8 cellular contexts compared by ENCODE assay signal in the genomic region with DNA sequence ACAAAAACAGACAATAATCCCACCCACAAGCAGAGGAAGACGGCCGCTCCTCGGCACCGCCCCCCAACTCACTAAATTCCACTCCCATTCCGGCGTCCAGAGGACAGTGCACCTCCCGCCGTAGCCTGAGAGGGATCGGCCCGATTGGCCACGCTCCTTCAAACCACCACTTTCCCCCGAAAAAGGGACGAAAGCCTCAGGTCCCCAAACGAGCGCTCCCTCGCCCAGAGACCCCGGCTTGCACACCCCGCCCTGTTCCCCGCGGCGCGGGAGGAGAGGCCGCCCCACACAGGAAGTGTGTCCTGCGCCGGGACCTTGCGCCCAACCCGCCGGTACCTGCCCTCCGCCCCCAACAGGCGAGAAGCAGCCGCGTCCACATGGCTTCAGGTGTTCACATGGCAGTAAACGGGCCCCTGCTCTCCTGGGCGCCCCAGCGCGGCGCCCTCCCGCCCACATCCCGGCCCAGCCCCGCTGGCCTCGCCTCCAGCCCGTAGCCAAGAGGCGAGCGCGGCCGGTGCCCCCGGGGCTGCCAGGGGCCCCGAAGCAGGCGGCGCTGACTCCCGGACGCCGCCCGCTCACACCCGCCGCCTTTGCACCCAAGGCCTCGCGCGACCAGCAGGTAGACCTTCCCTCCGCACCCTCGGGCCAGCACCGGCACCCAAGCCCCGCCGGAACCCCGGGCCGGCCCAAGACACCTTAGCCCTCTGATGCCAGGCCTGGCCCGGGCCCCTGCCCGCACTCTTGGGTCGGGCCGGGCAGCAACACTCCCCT. TPM values are rescaled to one million over a fixed set of nuclear protein-coding genes. Genes with fewer than 3 reads are reported as not detected.
DNase-seq lines count a peak whose midpoint lies in the region; ATAC-seq and TF ChIP-seq lines count a peak whose summit lies in the region.

No MANE protein-coding gene starts in this region.

- peak overlapping the region; percentile 90 for H3K18ac ChIP-seq in neuronal stem cell (ENCODE audit: low read length)

- DNase-seq in BE2C (peak; percentile 49), OCI-LY7 (ENCODE audit: low spot score) (peak; percentile 82), activated T-helper 1 cell treated with Interleukin-2 at 50 U/mL for 16 hours (ENCODE audit: low read depth) (peak; percentile 66), fibroblast of pulmonary artery (ENCODE audit: low read depth) (peak; percentile 14), neuronal stem cell (ENCODE audit: low spot score) (no peak)

- no TSS peak for BruUV-seq in OCI-LY7 (replicated peaks; lab: Mats Ljungman, UMichigan)

- peak overlapping the region; percentile 72 for H2AK5ac ChIP-seq in neuronal stem cell (ENCODE audit: low read depth, low read length)

- no peak overlapping the region for H2BK120ac ChIP-seq in neuronal stem cell (ENCODE audit: low read depth, low read length)

- H3K27ac ChIP-seq in OCI-LY7 (ENCODE audit: low read depth, low read length, poor library complexity, severe bottlenecking): peak overlapping the region; percentile 76
- H3K27ac ChIP-seq in neuronal stem cell (replicated peaks; ENCODE audit: low read length): peak overlapping the region; percentile 80
- peak overlapping the region; percentile 92 for H3K27ac ChIP-seq in thymus (ENCODE audit: low read depth)

- WGBS in neuronal stem cell (ENCODE audit: extremely low coverage in 2 of 2, insufficient read length in 2 of 2, insufficient replicate concordance in 1 of 2), 2 donors: no CpG with 5 or more reads among the region's 70 CpGs
- WGBS in thymus: under 1% methylated on average over 70 of the region's 70 CpGs

- no peak overlapping the region for H2BK5ac ChIP-seq in neuronal stem cell (ENCODE audit: low read length)

- CTCF ChIA-PET in OCI-LY7 (lab: Charles Lee; ENCODE audit: unreplicated experiment): no interaction called here

- peak overlapping the region; percentile 16 for H2BK15ac ChIP-seq in neuronal stem cell (ENCODE audit: low read length)

- peak overlapping the region; percentile 14 for H3K14ac ChIP-seq in neuronal stem cell (ENCODE audit: low read length)

- H3K79me2 ChIP-seq in OCI-LY7 (ENCODE audit: insufficient read depth, low read depth, low read length): peaks cover 55% of the 10 kb centered on the region

- H4K8ac ChIP-seq in neuronal stem cell (ENCODE audit: low read depth, low read length): no peak overlapping the region

- H3K4me2 ChIP-seq in OCI-LY7 (ENCODE audit: low read length) (peak overlapping the region; percentile 96), neuronal stem cell (ENCODE audit: insufficient read depth, low read length, poor library complexity, severe bottlenecking) (peak overlapping the region; percentile 93)

- H3K9me2 ChIP-seq in OCI-LY7 (ENCODE audit: insufficient read depth, low read length): no peaks in the 10 kb centered on the region

- peaks cover 3% of the 10 kb centered on the region; the same call in 1 of the 2 replicates for H3K36me3 ChIP-seq in BE2C
- H3K36me3 ChIP-seq in OCI-LY7 (ENCODE audit: insufficient read depth, low read length): peaks cover 11% of the 10 kb centered on the region; the same call in 1 of the 2 replicates
- H3K36me3 ChIP-seq in neuronal stem cell (replicated peaks in 1 of 2; ENCODE audit: control insufficient read depth in 2 of 2, insufficient read depth in 2 of 2, low read length in 2 of 2): no peaks in the 10 kb centered on the region
- no peaks in the 10 kb centered on the region for H3K36me3 ChIP-seq in thymus (ENCODE audit: control insufficient read depth, insufficient read depth)

- peak; percentile 34 for ATAC-seq in GM19025 (IDR thresholded peaks at IDR 0.05; ENCODE audit: low read depth, unreplicated experiment)
- peak; percentile 59 for ATAC-seq in HG03175 (IDR thresholded peaks at IDR 0.05; ENCODE audit: unreplicated experiment)

- TF ChIP-seq CTCF in BE2C (IDR thresholded peaks at IDR 0.05; ENCODE audit: low read depth, low read length) (no peak), OCI-LY7 (conservative IDR thresholded peaks at IDR 0.05; ENCODE audit: low read length) (peak; percentile 45), fibroblast of pulmonary artery (IDR thresholded peaks at IDR 0.05; ENCODE audit: low read length, missing control alignments) (no peak)

- H3K4me1 ChIP-seq in BE2C (peaks cover 13% of the 10 kb centered on the region), OCI-LY7 (ENCODE audit: insufficient read depth, low read length, poor library complexity, severe bottlenecking) (peaks cover 23% of the 10 kb centered on the region), neuronal stem cell (ENCODE audit: control insufficient read depth in 2 of 2, insufficient read depth in 1 of 2, low read depth in 1 of 2, low read length in 2 of 2) (peaks cover 20% of the 10 kb centered on the region in 2 donors), thymus (ENCODE audit: control insufficient read depth, insufficient read depth, low read length) (peaks cover 15% of the 10 kb centered on the region)

- H3K27me3 ChIP-seq in BE2C (no peaks in the 10 kb centered on the region), neuronal stem cell (ENCODE audit: control insufficient read depth in 3 of 3, insufficient read depth in 3 of 3, low read depth in 1 of 3, low read length in 3 of 3) (no peaks in the 10 kb centered on the region), thymus (ENCODE audit: control insufficient read depth, insufficient read depth) (no peaks in the 10 kb centered on the region)

- H3K79me1 ChIP-seq in neuronal stem cell (ENCODE audit: low read depth, low read length): peaks cover 7% of the 10 kb centered on the region

- peak overlapping the region; percentile 87 for H3K9ac ChIP-seq in neuronal stem cell (ENCODE audit: low read depth, low read length, poor library complexity)

- POLR2A ChIA-PET in OCI-LY7 (lab: Charles Lee): no interaction called here

- no peak overlapping the region for H3K4ac ChIP-seq in neuronal stem cell (ENCODE audit: low read length)

- H2BK12ac ChIP-seq in neuronal stem cell (ENCODE audit: low read length): no peak overlapping the region

- peaks cover 29% of the 10 kb centered on the region for H4K20me1 ChIP-seq in OCI-LY7 (ENCODE audit: insufficient read depth, low read length)

- H4K91ac ChIP-seq in neuronal stem cell (ENCODE audit: low read depth, low read length, poor library complexity): peak overlapping the region; percentile 16

- H2AFZ ChIP-seq in OCI-LY7 (ENCODE audit: low read length): peak overlapping the region; percentile 4; the same call in 1 of the 2 replicates
- H2AFZ ChIP-seq in neuronal stem cell (ENCODE audit: low read length): peak overlapping the region; percentile 85

- H3K4me3 ChIP-seq in BE2C (ENCODE audit: low read depth, low read length): peak overlapping the region; percentile 87
- peak overlapping the region; percentile 100 for H3K4me3 ChIP-seq in OCI-LY7 (ENCODE audit: low read depth, low read length, poor library complexity, severe bottlenecking)
- H3K4me3 ChIP-seq in fibroblast of pulmonary artery (replicated peaks; ENCODE audit: low read depth, low read length): peak overlapping the region; percentile 86
- H3K4me3 ChIP-seq in neuronal stem cell (ENCODE audit: low read length in 2 of 2): peak overlapping the region; percentile 81 to 87
- peak overlapping the region; percentile 98 for H3K4me3 ChIP-seq in thymus (ENCODE audit: low read length)

- peak overlapping the region; percentile 62 for H3K23ac ChIP-seq in neuronal stem cell (ENCODE audit: low read depth, low read length, poor library complexity)

- H3K9me3 ChIP-seq in BE2C (peaks cover 4% of the 10 kb centered on the region), OCI-LY7 (ENCODE audit: low read length) (no peaks in the 10 kb centered on the region), neuronal stem cell (replicated peaks in 1 of 2; ENCODE audit: control insufficient read depth in 2 of 2, insufficient read depth in 1 of 2, low read depth in 1 of 2, low read length in 2 of 2) (no peaks in the 10 kb centered on the region), thymus (ENCODE audit: control insufficient read depth) (no peaks in the 10 kb centered on the region)

- intact Hi-C loops in OCI-LY7 (cut with micrococcal nuclease; ENCODE audit: unreplicated experiment): loop anchor here (5.0 kb wide), 1 partner anchor 102 kb away; no protein-coding TSS in a partner anchor

RNA-seq across cellular contexts. Expression of gene TCF20, which starts 0.9 kb away (rescaled TPM):
- 73.0 TPM for polyA plus RNA-seq in BE2C (2012; ENCODE audit: insufficient read depth, insufficient read length, low read depth)
- total RNA-seq in OCI-LY7 (2014; rRNA removed; shearing (Covaris generic)): 55.6 and 56.0 TPM in 2 replicates
- total RNA-seq in OCI-LY7 (2022): 71.1 and 77.8 TPM in 2 replicates
- polyA plus RNA-seq in neuronal stem cell (2013, experiment 1 of 2): 18.5 TPM
- polyA plus RNA-seq in neuronal stem cell (2013, experiment 2 of 2): 19.2 TPM
- 9.9 TPM for polyA plus RNA-seq in thymus
